24 cellular contexts compared by ENCODE assay signal in genomic region chr2:200158586-200159365, GRCh38.
DNase-seq lines count a peak whose midpoint lies in the region; ATAC-seq, FAIRE-seq and TF ChIP-seq lines count a peak whose summit lies in the region.
"Had no signal": no experiment of that assay in that cellular context is flagged by ENCODE, and none has a peak within 500 bp of the region (broad histone marks: within the 10 kb centered on the region; RNA-seq: fewer than 3 reads in every experiment).

No MANE protein-coding gene starts in this region.

- H2AK5ac ChIP-seq in H9 (ENCODE audit: insufficient read length, low read length): no peak overlapping the region
- no peak overlapping the region for H2AK5ac ChIP-seq in mesendoderm (ENCODE audit: low read length)

- no peak overlapping the region for H3K18ac ChIP-seq in H9 (ENCODE audit: insufficient read length, low read depth, low read length)
- H3K18ac ChIP-seq in mesendoderm (ENCODE audit: low read length): peak overlapping the region; percentile 78

- H2BK5ac ChIP-seq in H9 (ENCODE audit: insufficient read length, low read length) (no peak overlapping the region), mesendoderm (ENCODE audit: low read length) (peak overlapping the region; percentile 86)

- H4K20me1 ChIP-seq in H9 (ENCODE audit: control insufficient read depth, insufficient read depth, insufficient read length) (no peaks in the 10 kb centered on the region), astrocyte (ENCODE audit: insufficient read depth, low read length) (no peaks in the 10 kb centered on the region)

- no peak for TF ChIP-seq EP300 in A549 (IDR thresholded peaks at IDR 0.05)

- no peak overlapping the region for H3K56ac ChIP-seq in H9 (ENCODE audit: insufficient read length, low read depth, low read length)
- peak overlapping the region; percentile 80 for H3K56ac ChIP-seq in mesendoderm (ENCODE audit: low read length)

- H2BK120ac ChIP-seq in H9 (ENCODE audit: low read depth, low read length, poor library complexity, severe bottlenecking) (no peak overlapping the region), mesendoderm (ENCODE audit: low read depth, low read length) (no peak overlapping the region)

- WGBS in A549 (ENCODE audit: missing lambda C conversion rate): 55% methylated on average over 1 of the region's 1 CpG
- no CpG with 5 or more reads among the region's 1 CpG for WGBS in H9 (ENCODE audit: extremely low coverage, insufficient read length, low lambda C conversion rate)
- WGBS in mesendoderm (ENCODE audit: extremely low coverage, insufficient coverage, low lambda C conversion rate): no CpG with 5 or more reads among the region's 1 CpG

- H3K23ac ChIP-seq in H9 (ENCODE audit: insufficient read length, low read depth, low read length) (no peak overlapping the region), mesendoderm (ENCODE audit: low read length) (peak overlapping the region; percentile 18)

- 0 out of 2 replicates have a peak overlapping the region, but pooled peaks have one; percentile 4 for H3K14ac ChIP-seq in H9 (ENCODE audit: insufficient read depth, low read length)

- ATAC-seq in A549: no peak
- no peak for ATAC-seq in CD8-positive, alpha-beta T cell
- ATAC-seq in naive thymus-derived CD8-positive, alpha-beta T cell: no peak
- ATAC-seq in GM21576 (IDR thresholded peaks at IDR 0.05; ENCODE audit: unreplicated experiment): no peak
- ATAC-seq: activated naive CD4-positive, alpha-beta T cell treated with anti-CD3 and anti-CD28 coated beads, Interleukin-2, amount 50 U/mL, for 72 hours; gastroesophageal sphincter; left cardiac atrium; upper lobe of right lung had no signal

- no peak overlapping the region for H3K4me3 Mint-ChIP-seq in H9
- no peak overlapping the region for H3K4me3 Mint-ChIP-seq in astrocyte (ENCODE audit: unreplicated experiment)
- no peak overlapping the region for H3K4me3 Mint-ChIP-seq in CD8-positive, alpha-beta T cell
- no peak overlapping the region for H3K4me3 Mint-ChIP-seq in naive thymus-derived CD8-positive, alpha-beta T cell

- FAIRE-seq in A549 (lab: Jason Lieb, UNC): no peak
- FAIRE-seq in astrocyte (lab: Jason Lieb, UNC): no peak
- FAIRE-seq: A204.1 had no signal

- H3K4me3 ChIP-seq in A549 (no peak overlapping the region), astrocyte (ENCODE audit: insufficient read depth, low read depth, low read length) (no peak overlapping the region), mesendoderm (ENCODE audit: low read length) (no peak overlapping the region)
- no peak overlapping the region for H3K4me3 ChIP-seq in CD8-positive, alpha-beta T cell (ENCODE audit: low read depth, low read length)
- H3K4me3 ChIP-seq: esophagus squamous epithelium, gastroesophageal sphincter, spleen, upper lobe of right lung had no signal

- H3K9ac ChIP-seq in H9 (ENCODE audit: extremely low read depth, insufficient read length, low read length) (no peak overlapping the region), astrocyte (ENCODE audit: low read length) (no peak overlapping the region), mesendoderm (ENCODE audit: low read length) (peak overlapping the region; percentile 31)

- H3K23me2 ChIP-seq in H9 (ENCODE audit: insufficient read length, low read depth, low read length, poor library complexity, severe bottlenecking): no peaks in the 10 kb centered on the region

- no peak overlapping the region for H2BK12ac ChIP-seq in H9 (ENCODE audit: insufficient read length, low read depth, low read length)

- H3K27me3 ChIP-seq in H9 (ENCODE audit: insufficient read depth, low read length) (no peaks in the 10 kb centered on the region), astrocyte (ENCODE audit: insufficient read depth, low read length) (no peaks in the 10 kb centered on the region), mesendoderm (ENCODE audit: insufficient read depth, low read length, poor library complexity) (no peaks in the 10 kb centered on the region)
- H3K27me3 ChIP-seq in CD8-positive, alpha-beta T cell (ENCODE audit: insufficient read depth, low read length): no peaks in the 10 kb centered on the region
- H3K27me3 ChIP-seq: esophagus squamous epithelium, gastroesophageal sphincter, spleen, upper lobe of right lung had no signal

- H2AFZ ChIP-seq in H9 (ENCODE audit: low read length) (no peak overlapping the region), astrocyte (ENCODE audit: low read depth, low read length) (no peak overlapping the region)

- H4K91ac ChIP-seq in H9 (ENCODE audit: insufficient read length, low read depth, low read length): no peak overlapping the region

- H4K5ac ChIP-seq in H9 (ENCODE audit: insufficient read length, low read depth, low read length) (no peak overlapping the region), mesendoderm (ENCODE audit: low read length) (no peak overlapping the region)

- H3K4ac ChIP-seq in H9 (ENCODE audit: low read depth, low read length): no peak overlapping the region
- H3K4ac ChIP-seq in mesendoderm (ENCODE audit: low read depth, low read length): peak overlapping the region; percentile 79

- H3K27ac ChIP-seq in A549: peak overlapping the region in 1 of 2 experiments; percentile 10; a peak in 1 of 6 replicates
- peak overlapping the region; percentile 16 for H3K27ac ChIP-seq in H9 (ENCODE audit: insufficient read length, low read depth, low read length)
- H3K27ac ChIP-seq in astrocyte (ENCODE audit: low read depth, low read length): no peak overlapping the region
- H3K27ac ChIP-seq in mesendoderm (ENCODE audit: low read depth, low read length): peak overlapping the region; percentile 90
- no peak overlapping the region for H3K27ac ChIP-seq in CD8-positive, alpha-beta T cell (ENCODE audit: low read depth, low read length)
- H3K27ac ChIP-seq: C4-2B, esophagus squamous epithelium, gastroesophageal sphincter, upper lobe of right lung had no signal

- H3K36me3 ChIP-seq in astrocyte (ENCODE audit: insufficient read depth, low read length) (no peaks in the 10 kb centered on the region), mesendoderm (ENCODE audit: control insufficient read depth, insufficient read depth, low read length) (no peaks in the 10 kb centered on the region)
- H3K36me3 ChIP-seq in CD8-positive, alpha-beta T cell (ENCODE audit: insufficient read depth, low read length): no peaks in the 10 kb centered on the region
- H3K36me3 ChIP-seq: esophagus squamous epithelium, gastroesophageal sphincter, spleen, upper lobe of right lung had no signal

- H2BK20ac ChIP-seq in H9 (ENCODE audit: low read depth, low read length, poor library complexity, severe bottlenecking): no peak overlapping the region

- CTCF ChIA-PET in A549 (lab: Yijun Ruan, JAX): interaction anchor here (0.5 kb wide), 1 partner anchor 712 kb away, joined by 4 read pairs; no protein-coding TSS in a partner anchor
- CTCF ChIA-PET in CD8-positive, alpha-beta T cell (lab: Charles Lee): no interaction called here

- H3K4me2 ChIP-seq in A549: no peak overlapping the region
- no peak overlapping the region for H3K4me2 ChIP-seq in H9 (ENCODE audit: insufficient read depth, insufficient read length, low read length)
- no peak overlapping the region for H3K4me2 ChIP-seq in astrocyte (ENCODE audit: low read length)
- no peak overlapping the region for H3K4me2 ChIP-seq in mesendoderm (ENCODE audit: low read length)

- H3K79me2 ChIP-seq in H9 (ENCODE audit: insufficient read depth, low read length) (no peaks in the 10 kb centered on the region), astrocyte (ENCODE audit: insufficient read depth, low read length) (no peaks in the 10 kb centered on the region), mesendoderm (ENCODE audit: control insufficient read depth, insufficient read depth, low read length) (no peaks in the 10 kb centered on the region)

- peaks cover 9 to 21% (median 11%) of the 10 kb centered on the region in 3 experiments for H3K36me3 Mint-ChIP-seq in H9 (ENCODE audit: insufficient read depth in 1 of 3, low read depth in 3 of 3)
- no peaks in the 10 kb centered on the region for H3K36me3 Mint-ChIP-seq in astrocyte (ENCODE audit: low read depth, unreplicated experiment)
- H3K36me3 Mint-ChIP-seq in CD8-positive, alpha-beta T cell: no peaks in the 10 kb centered on the region
- no peaks in the 10 kb centered on the region for H3K36me3 Mint-ChIP-seq in naive thymus-derived CD8-positive, alpha-beta T cell
- H3K36me3 Mint-ChIP-seq: activated naive CD4-positive, alpha-beta T cell treated with anti-CD3 and anti-CD28 coated beads, Interleukin-2, amount 50 U/mL, for 72 hours had no signal

- TF ChIP-seq RAD21 in A549 (conservative IDR thresholded peaks at IDR 0.05 in 1 of 2, IDR thresholded peaks at IDR 0.05 in 1 of 2): no peak

- H4K8ac ChIP-seq in H9 (replicated peaks; ENCODE audit: insufficient read length, low read depth, low read length) (no peak overlapping the region), mesendoderm (ENCODE audit: low read depth, low read length) (no peak overlapping the region)

- no peak for TF ChIP-seq POLR2A in A549 (IDR thresholded peaks at IDR 0.05; ENCODE audit: low read length)

- peaks cover 18 to 37% of the 10 kb centered on the region in 2 experiments for H3K4me1 Mint-ChIP-seq in H9
- peaks cover 39% of the 10 kb centered on the region for H3K4me1 Mint-ChIP-seq in astrocyte (ENCODE audit: low read depth, unreplicated experiment)
- no peaks in the 10 kb centered on the region for H3K4me1 Mint-ChIP-seq in CD8-positive, alpha-beta T cell (ENCODE audit: low read depth)
- H3K4me1 Mint-ChIP-seq in naive thymus-derived CD8-positive, alpha-beta T cell: no peaks in the 10 kb centered on the region

- H3K9me3 Mint-ChIP-seq in H9: peaks cover 7 to 18% of the 10 kb centered on the region in 2 experiments; a peak in 4 of 5 replicates
- no peaks in the 10 kb centered on the region for H3K9me3 Mint-ChIP-seq in astrocyte (ENCODE audit: unreplicated experiment)
- no peaks in the 10 kb centered on the region for H3K9me3 Mint-ChIP-seq in CD8-positive, alpha-beta T cell
- H3K9me3 Mint-ChIP-seq in naive thymus-derived CD8-positive, alpha-beta T cell: peaks cover 0 to 2% (median 0%) of the 10 kb centered on the region in 9 donors
- H3K9me3 Mint-ChIP-seq: activated naive CD4-positive, alpha-beta T cell treated with anti-CD3 and anti-CD28 coated beads, Interleukin-2, amount 50 U/mL, for 72 hours had no signal

- peaks cover 3% of the 10 kb centered on the region; the same call in 1 of the 3 replicates for H3K4me1 ChIP-seq in A549
- peaks cover 11% of the 10 kb centered on the region; the same call in 1 of the 2 replicates for H3K4me1 ChIP-seq in H9 (ENCODE audit: insufficient read depth, low read length)
- H3K4me1 ChIP-seq in astrocyte (ENCODE audit: insufficient read depth, low read length): peaks cover 22% of the 10 kb centered on the region
- peaks cover 10% of the 10 kb centered on the region for H3K4me1 ChIP-seq in mesendoderm (ENCODE audit: control insufficient read depth, low read depth, low read length)
- no peaks in the 10 kb centered on the region for H3K4me1 ChIP-seq in CD8-positive, alpha-beta T cell (ENCODE audit: insufficient read depth, low read length)
- H3K4me1 ChIP-seq: gastroesophageal sphincter, upper lobe of right lung had no signal

- no peak overlapping the region for H3T11ph ChIP-seq in H9 (ENCODE audit: low read length)

- DNase-seq in A549 (ENCODE audit: low read depth in 1 of 2, low spot score in 1 of 2) (no peak), H9 (no peak), astrocyte (ENCODE audit: low read depth) (no peak), mesendoderm (peak; percentile 90), epidermal melanocyte (ENCODE audit: insufficient read length, low spot score) (no peak)
- DNase-seq in CD8-positive, alpha-beta T cell: no peak
- DNase-seq in naive thymus-derived CD8-positive, alpha-beta T cell: no peak
- DNase-seq: activated CD4-positive, alpha-beta T cell treated with anti-CD3 and anti-CD28 coated beads for 1 hour; effector CD4-positive, alpha-beta T cell; esophagus squamous epithelium; HCEC 1CT; Karpas-422; left cardiac atrium; NCI-H1092 treated with DMSO at 0.1 percent for 48 hours; NCI-H2107; NCI-H69; spleen; SW 1271; upper lobe of right lung had no signal

- POLR2A ChIA-PET in A549 (lab: Yijun Ruan, JAX): no interaction called here
- POLR2A ChIA-PET in CD8-positive, alpha-beta T cell (lab: Charles Lee): no interaction called here
- POLR2A ChIA-PET in naive thymus-derived CD8-positive, alpha-beta T cell (lab: Charles Lee): no interaction called here

- H3K27me3 Mint-ChIP-seq in H9 (ENCODE audit: low read depth): no peaks in the 10 kb centered on the region
- H3K27me3 Mint-ChIP-seq in astrocyte (ENCODE audit: low read depth, unreplicated experiment): no peaks in the 10 kb centered on the region
- H3K27me3 Mint-ChIP-seq in CD8-positive, alpha-beta T cell (ENCODE audit: low read depth): peaks cover 18% of the 10 kb centered on the region
- peaks cover 0 to 14% (median 3%) of the 10 kb centered on the region in 5 donors for H3K27me3 Mint-ChIP-seq in naive thymus-derived CD8-positive, alpha-beta T cell

- intact Hi-C loops in CD8-positive, alpha-beta T cell (cut with DNase I, micrococcal nuclease): no loop called here

- H3K27ac Mint-ChIP-seq in H9: peak overlapping the region; percentile 17 to 76 (median 18); a peak in 3 of 7 replicates
- peak overlapping the region; percentile 55 for H3K27ac Mint-ChIP-seq in astrocyte (ENCODE audit: unreplicated experiment)
- no peak overlapping the region for H3K27ac Mint-ChIP-seq in CD8-positive, alpha-beta T cell
- H3K27ac Mint-ChIP-seq in naive thymus-derived CD8-positive, alpha-beta T cell: no peak overlapping the region
- H3K27ac Mint-ChIP-seq: activated naive CD4-positive, alpha-beta T cell treated with anti-CD3 and anti-CD28 coated beads, Interleukin-2, amount 50 U/mL, for 72 hours had no signal

- H2BK15ac ChIP-seq in H9 (ENCODE audit: low read depth, low read length): no peak overlapping the region
- no peak overlapping the region for H2BK15ac ChIP-seq in mesendoderm (replicated peaks; ENCODE audit: low read depth)

- TF ChIP-seq CTCF in A549 (IDR thresholded peaks at IDR 0.05): no peak
- TF ChIP-seq CTCF in H9 (conservative IDR thresholded peaks at IDR 0.05): no peak
- TF ChIP-seq CTCF in astrocyte (IDR thresholded peaks at IDR 0.05; ENCODE audit: insufficient read depth, low read depth, low read length): no peak
- no peak for TF ChIP-seq CTCF in CD8-positive, alpha-beta T cell (IDR thresholded peaks at IDR 0.05)

- H3K9me3 ChIP-seq in A549 (no peaks in the 10 kb centered on the region), H9 (ENCODE audit: control insufficient read depth, low read depth, low read length) (peaks cover 8% of the 10 kb centered on the region), astrocyte (ENCODE audit: insufficient read depth, low read depth, low read length) (no peaks in the 10 kb centered on the region)
- H3K9me3 ChIP-seq in CD8-positive, alpha-beta T cell (ENCODE audit: low read length): no peaks in the 10 kb centered on the region
- H3K9me3 ChIP-seq: esophagus squamous epithelium, gastroesophageal sphincter, upper lobe of right lung had no signal

- H3K79me1 ChIP-seq in H9 (ENCODE audit: insufficient read depth, low read depth, low read length, poor library complexity, severe bottlenecking) (no peaks in the 10 kb centered on the region), mesendoderm (ENCODE audit: low read length) (no peaks in the 10 kb centered on the region)

Comparison
In these comparisons a context has a peak if more than half of its experiments do, and no peak if none do; other contexts are left out.
1. H3K27ac ChIP-seq: peak in H9 (single experiment) and mesendoderm (single experiment); none in astrocyte (single experiment) and CD8-positive, alpha-beta T cell (single experiment).
2. H3K27ac Mint-ChIP-seq: peak in H9 (3 of 3) and astrocyte (single experiment); none in CD8-positive, alpha-beta T cell (single experiment) and naive thymus-derived CD8-positive, alpha-beta T cell (0 of 10).